ENCODE assay signal across 21 cellular contexts in genomic region chr2:238567996-238568395, GRCh38.
"Had no signal": no experiment of that assay in that cellular context is flagged by ENCODE, and none has a peak within 500 bp of the region (broad histone marks: within the 10 kb centered on the region; RNA-seq: fewer than 3 reads in every experiment).

No MANE protein-coding gene starts in this region.

- DNase-seq: Kasumi-1, MM.1S, NCI-H1092 treated with DMSO at 0.1 percent for 48 hours, NCI-H1436, NCI-H187, NCI-H2029, NCI-H2081 treated with DMSO at 0.1 percent for 48 hours, NCI-H2171, NCI-H226, NCI-H446, NCI-H510A, NCI-H524 treated with DMSO at 0.1 percent for 48 hours, NCI-H69, NCI-H774, RPMI8226, SHP77, SK-N-SH, SW 1271 had no signal

- H3K4me3 ChIP-seq: K562 had no signal

- H3K27ac ChIP-seq: KMS-11 had no signal

- ATAC-seq: HepG2, K562 had no signal

- H3K9me3 ChIP-seq: SK-N-SH had no signal
